In the genomic region with DNA sequence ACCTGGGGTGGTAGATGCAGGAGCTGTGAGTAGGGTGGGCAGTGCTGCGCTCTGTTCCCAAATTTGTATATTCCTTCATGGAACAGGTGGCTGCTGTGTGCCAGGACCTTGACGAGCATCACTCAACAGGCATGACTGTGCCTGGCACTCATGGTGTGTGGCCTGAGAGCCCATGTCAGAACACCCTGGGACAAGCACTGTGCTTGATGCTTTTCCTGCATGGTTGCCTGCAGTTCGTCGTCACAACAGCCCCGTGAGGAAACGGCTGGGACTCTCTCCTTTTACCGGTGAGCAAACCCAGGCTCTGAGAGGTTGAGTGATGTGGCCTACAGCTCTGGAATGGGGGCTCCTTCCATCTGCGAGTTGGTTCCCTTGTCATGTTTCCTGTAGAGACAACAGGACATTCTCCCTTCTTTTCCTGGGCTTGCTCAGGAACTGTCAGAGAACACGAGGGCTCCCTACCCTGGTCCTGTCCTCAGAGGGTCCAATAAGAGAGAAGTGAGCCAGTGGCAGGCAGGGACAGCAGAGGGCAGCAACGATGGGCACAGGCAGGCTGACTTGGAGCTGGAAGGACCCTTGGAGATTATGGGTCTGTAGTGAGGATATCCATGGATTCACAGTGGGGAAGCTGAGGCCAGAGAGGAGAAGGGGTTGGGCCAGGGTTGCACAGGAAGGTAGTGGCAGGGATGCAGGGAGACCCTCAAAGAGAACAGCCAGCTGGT, we compare ENCODE assay signal across 16 cellular contexts. TPM values are rescaled to one million over a fixed set of nuclear protein-coding genes. Genes with fewer than 3 reads are reported as not detected.
DNase-seq lines count a peak whose midpoint lies in the region; ATAC-seq and TF ChIP-seq lines count a peak whose summit lies in the region.
"Had no signal": no experiment of that assay in that cellular context is flagged by ENCODE, and none has a peak within 500 bp of the region (broad histone marks: within the 10 kb centered on the region; RNA-seq: fewer than 3 reads in every experiment).

No MANE protein-coding gene starts in this region.

- H3K9me3 ChIP-seq in HEK293 (ENCODE audit: control insufficient read depth, insufficient read depth, low read depth, low read length) = no peaks in the 10 kb centered on the region

- H3K27ac ChIP-seq in HEK293 (ENCODE audit: extremely low read depth, low read depth, low read length) (no peak overlapping the region), mesendoderm (ENCODE audit: low read depth, low read length) (no peak overlapping the region)

- H3K4me1 ChIP-seq in HEK293 (ENCODE audit: control insufficient read depth, insufficient read depth, low read length) = no peaks in the 10 kb centered on the region
- peaks cover 4% of the 10 kb centered on the region for H3K4me1 ChIP-seq in mesendoderm (ENCODE audit: control insufficient read depth, low read depth, low read length)

- H3K27me3 ChIP-seq in mesendoderm (ENCODE audit: insufficient read depth, low read length, poor library complexity) = no peaks in the 10 kb centered on the region

- no peaks in the 10 kb centered on the region for H3K79me2 ChIP-seq in mesendoderm (ENCODE audit: control insufficient read depth, insufficient read depth, low read length)

- peak overlapping the region; percentile 14 for H3K4me3 Mint-ChIP-seq in activated naive CD8-positive, alpha-beta T cell treated with anti-CD3 and anti-CD28 coated beads for 36 hours
- H3K4me3 Mint-ChIP-seq: activated naive CD4-positive, alpha-beta T cell treated with anti-CD3 and anti-CD28 coated beads, Interleukin-2, amount 50 U/mL, for 24 hours; CD8-positive, alpha-beta T cell; naive B cell; stimulated activated naive CD8-positive, alpha-beta T cell treated with anti-CD3 and anti-CD28 coated beads, Interleukin-15, amount 100 ng/mL, for 72 hours had no signal

- POLR2A ChIA-PET in HEK293 (lab: Yijun Ruan, JAX) = no interaction called here

- H3K4me3 ChIP-seq in HEK293 (ENCODE audit: low read depth, low read length) (no peak overlapping the region), mesendoderm (ENCODE audit: low read length) (no peak overlapping the region)

- no peak overlapping the region for H3K4ac ChIP-seq in mesendoderm (ENCODE audit: low read depth, low read length)

- no peak overlapping the region for H3K9ac ChIP-seq in mesendoderm (ENCODE audit: low read length)

- no CpG with 5 or more reads among the region's 10 CpGs for WGBS in mesendoderm (ENCODE audit: extremely low coverage, insufficient coverage, low lambda C conversion rate)

- H3K4me1 Mint-ChIP-seq in activated naive CD8-positive, alpha-beta T cell treated with anti-CD3 and anti-CD28 coated beads for 36 hours = peaks cover 5% of the 10 kb centered on the region

- no peaks in the 10 kb centered on the region for H3K36me3 Mint-ChIP-seq in activated naive CD8-positive, alpha-beta T cell treated with anti-CD3 and anti-CD28 coated beads for 36 hours
- H3K36me3 Mint-ChIP-seq: activated naive CD4-positive, alpha-beta T cell treated with anti-CD3 and anti-CD28 coated beads, Interleukin-2, amount 50 U/mL, for 24 hours; naive B cell had no signal

- CTCF ChIA-PET in HEK293 (lab: Yijun Ruan, JAX) = interaction anchor here (0.6 to 1.6 kb wide), 4 partner anchors 20 to 88 kb away, joined by 3 to 5 read pairs (median 4); no protein-coding TSS in a partner anchor

- no peak overlapping the region for H3K4me2 ChIP-seq in mesendoderm (ENCODE audit: low read length)

- no peak for ATAC-seq in HG02588 (IDR thresholded peaks at IDR 0.05; ENCODE audit: unreplicated experiment)
- ATAC-seq: CD8-positive, alpha-beta T cell; left lobe of liver; right cardiac atrium; stimulated activated naive CD8-positive, alpha-beta T cell treated with anti-CD3 and anti-CD28 coated beads, Interleukin-15, amount 100 ng/mL, for 72 hours had no signal

- peak; percentile 22 for DNase-seq in EH (ENCODE audit: low read depth)
- no peak for DNase-seq in activated naive CD8-positive, alpha-beta T cell treated with anti-CD3 and anti-CD28 coated beads for 36 hours
- DNase-seq in mesendoderm = peak; percentile 51
- no peak for DNase-seq in stimulated activated naive CD4-positive, alpha-beta T cell (lab: John Stamatoyannopoulos, UW)
- no peak for DNase-seq in AG08396 (ENCODE audit: low spot score)
- DNase-seq: CD8-positive, alpha-beta T cell; hippocampal formation; naive B cell; NCI-H1417; NCI-H526; stimulated activated naive CD8-positive, alpha-beta T cell treated with anti-CD3 and anti-CD28 coated beads, Interleukin-15, amount 100 ng/mL, for 72 hours had no signal

- H3K18ac ChIP-seq in mesendoderm (ENCODE audit: low read length) = no peak overlapping the region

- H4K8ac ChIP-seq in mesendoderm (ENCODE audit: low read depth, low read length) = no peak overlapping the region

- H3K27ac Mint-ChIP-seq in activated naive CD8-positive, alpha-beta T cell treated with anti-CD3 and anti-CD28 coated beads for 36 hours = no peak overlapping the region
- H3K27ac Mint-ChIP-seq: activated naive CD4-positive, alpha-beta T cell treated with anti-CD3 and anti-CD28 coated beads, Interleukin-2, amount 50 U/mL, for 24 hours; CD8-positive, alpha-beta T cell had no signal

- no peaks in the 10 kb centered on the region for H3K79me1 ChIP-seq in mesendoderm (ENCODE audit: low read length)

- H3K9me3 Mint-ChIP-seq in activated naive CD8-positive, alpha-beta T cell treated with anti-CD3 and anti-CD28 coated beads for 36 hours = no peaks in the 10 kb centered on the region
- H3K9me3 Mint-ChIP-seq: activated naive CD4-positive, alpha-beta T cell treated with anti-CD3 and anti-CD28 coated beads, Interleukin-2, amount 50 U/mL, for 24 hours; CD8-positive, alpha-beta T cell; naive B cell; stimulated activated naive CD8-positive, alpha-beta T cell treated with anti-CD3 and anti-CD28 coated beads, Interleukin-15, amount 100 ng/mL, for 72 hours had no signal

- H2AK5ac ChIP-seq in mesendoderm (ENCODE audit: low read length) = no peak overlapping the region

- TF ChIP-seq CTCF in HEK293 (tag by site-specific recombination; IDR thresholded peaks at IDR 0.05) = peak; percentile 41; the same call in 1 of the 2 replicates

- H3K27me3 Mint-ChIP-seq in activated naive CD8-positive, alpha-beta T cell treated with anti-CD3 and anti-CD28 coated beads for 36 hours = peaks cover 6% of the 10 kb centered on the region
- H3K27me3 Mint-ChIP-seq: activated naive CD4-positive, alpha-beta T cell treated with anti-CD3 and anti-CD28 coated beads, Interleukin-2, amount 50 U/mL, for 24 hours; naive B cell had no signal

- peak overlapping the region; percentile 49 for H3K56ac ChIP-seq in mesendoderm (ENCODE audit: low read length)

- no peak overlapping the region for H4K5ac ChIP-seq in mesendoderm (ENCODE audit: low read length)

- no peak overlapping the region for H2BK120ac ChIP-seq in mesendoderm (ENCODE audit: low read depth, low read length)

- no peak overlapping the region for H3K23ac ChIP-seq in mesendoderm (ENCODE audit: low read length)

- no peak overlapping the region for H2BK15ac ChIP-seq in mesendoderm (replicated peaks; ENCODE audit: low read depth)

- H3K36me3 ChIP-seq in HEK293 (ENCODE audit: control insufficient read depth in 2 of 2, insufficient read depth in 1 of 2, low read length in 2 of 2) = peaks cover 0 to 49% of the 10 kb centered on the region in 2 experiments; a peak in 1 of 3 replicates
- H3K36me3 ChIP-seq in mesendoderm (ENCODE audit: control insufficient read depth, insufficient read depth, low read length) = no peaks in the 10 kb centered on the region

- H2BK5ac ChIP-seq in mesendoderm (ENCODE audit: low read length) = no peak overlapping the region

TF ChIP-seq in HEK293, 187 proteins besides CTCF, POLR2A, EP300 and RAD21:
- TF ChIP-seq ZEB2 (tag by site-specific recombination; IDR thresholded peaks at IDR 0.05) = no peak
- peak; percentile 51; the same call in 1 of the 2 replicates for TF ChIP-seq SCRT2 (tag by site-specific recombination; IDR thresholded peaks at IDR 0.05)

RNA-seq across cellular contexts. Expression of a gene that starts 37.4 kb away (rescaled TPM):
- 10 to 100 TPM; 16.5 to 17.5 TPM for total RNA-seq in activated naive CD8-positive, alpha-beta T cell treated with anti-CD3 and anti-CD28 coated beads for 36 hours
- 15.2 TPM for polyA plus RNA-seq in mesendoderm (2013, experiment 1 of 2)
- polyA plus RNA-seq in mesendoderm (2013, experiment 2 of 2) = 16.6 TPM

RNA-seq across cellular contexts. Expression of a gene that starts 57.4 kb away (rescaled TPM):
- total RNA-seq in activated naive CD8-positive, alpha-beta T cell treated with anti-CD3 and anti-CD28 coated beads for 36 hours = 100 to 1,000 TPM; 285 to 287 TPM
- polyA plus RNA-seq in mesendoderm (2013, experiment 1 of 2) = 502 TPM
- polyA plus RNA-seq in mesendoderm (2013, experiment 2 of 2) = 522 TPM

Comparison
In these comparisons a context has a peak if more than half of its experiments do, and no peak if none do; other contexts are left out.
1. DNase-seq: peak in EH (single experiment) and mesendoderm (single experiment); none in activated naive CD8-positive, alpha-beta T cell treated with anti-CD3 and anti-CD28 coated beads for 36 hours (single experiment), stimulated activated naive CD4-positive, alpha-beta T cell (0 of 6) and AG08396 (single experiment).